ENCODE assay signal across 16 cellular contexts in genomic region chr1:214636436-214636835, GRCh38. TPM values are rescaled to one million over a fixed set of nuclear protein-coding genes. Genes with fewer than 3 reads are reported as not detected.
A peak's percentile ranks its signal among the peaks of the same experiment; 100 is the strongest.
DNase-seq lines count a peak whose midpoint lies in the region; ATAC-seq lines count a peak whose summit lies in the region.
"Had no signal": no experiment of that assay in that cellular context is flagged by ENCODE, and none has a peak within 500 bp of the region (broad histone marks: within the 10 kb centered on the region; RNA-seq: fewer than 3 reads in every experiment).

No MANE protein-coding gene starts in this region.

- no peak overlapping the region for H2BK5ac ChIP-seq in mesenchymal stem cell (ENCODE audit: low read depth, low read length, poor library complexity, severe bottlenecking)

- no peak overlapping the region for H3K4ac ChIP-seq in mesenchymal stem cell (ENCODE audit: low read depth in 1 of 2, low read length in 2 of 2)

- H2BK15ac ChIP-seq in mesenchymal stem cell (ENCODE audit: low read depth, poor library complexity, severe bottlenecking), result no peak overlapping the region

- H3K9ac ChIP-seq in mesenchymal stem cell (ENCODE audit: low read length), result no peak overlapping the region
- H3K9ac ChIP-seq: GM23248 had no signal

- no peak overlapping the region for H2AFZ ChIP-seq in mesenchymal stem cell (ENCODE audit: low read depth, low read length)
- H2AFZ ChIP-seq: GM23248 had no signal

- H4K91ac ChIP-seq in mesenchymal stem cell (ENCODE audit: low read length), result no peak overlapping the region

- no peaks in the 10 kb centered on the region for H3K27me3 ChIP-seq in mesenchymal stem cell (ENCODE audit: control insufficient read depth in 1 of 2, insufficient read depth in 1 of 2, low read length in 2 of 2)

- in situ Hi-C loops in G401 (cut with HindIII; ENCODE audit: low sequenced_read_pairs), result no loop called here

- H3K9me3 ChIP-seq in mesenchymal stem cell (ENCODE audit: control insufficient read depth, low read length), result no peaks in the 10 kb centered on the region
- H3K9me3 ChIP-seq: Caco-2 had no signal

- ATAC-seq in GM19397 (IDR thresholded peaks at IDR 0.05; ENCODE audit: unreplicated experiment), result no peak
- ATAC-seq in GM21367 (IDR thresholded peaks at IDR 0.05; ENCODE audit: unreplicated experiment), result no peak

- no peak overlapping the region for H3K18ac ChIP-seq in mesenchymal stem cell (ENCODE audit: low read depth in 1 of 2, low read length in 2 of 2)

- no peak overlapping the region for H2AK5ac ChIP-seq in mesenchymal stem cell (ENCODE audit: low read length, severe bottlenecking)

- no peak overlapping the region for H4K8ac ChIP-seq in mesenchymal stem cell (ENCODE audit: low read length)

- peaks cover 17% of the 10 kb centered on the region for H3K79me1 ChIP-seq in mesenchymal stem cell (replicated peaks; ENCODE audit: low read length, poor library complexity, severe bottlenecking)

- DNase-seq in Ammon's horn (ENCODE audit: low spot score) (peak; percentile 38), G401 (ENCODE audit: low spot score) (peak; percentile 90), NCI-H524 (lab: John Stamatoyannopoulos, UW) (peak; percentile 82 to 96), cerebellar cortex (ENCODE audit: low spot score) (peak; percentile 89), SIG-M5 treated with dmso at 0.1 percent for 504 hours (lab: John Stamatoyannopoulos, UW; ENCODE audit: unreplicated experiment) (no peak), mesenchymal stem cell (no peak)
- DNase-seq: ACHN; Caco-2; CD4-positive, CD25-positive, alpha-beta regulatory T cell; GM23248; NCI-H1417 treated with DMSO at 0.1 percent for 48 hours; NCI-H2029 treated with DMSO at 0.1 percent for 48 hours had no signal

- no peak overlapping the region for H3K27ac ChIP-seq in mesenchymal stem cell (ENCODE audit: low read length, poor library complexity, severe bottlenecking)
- H3K27ac ChIP-seq: GM23248, HL-60, SK-N-MC had no signal

- H2BK120ac ChIP-seq in mesenchymal stem cell (ENCODE audit: low read depth, low read length), result no peak overlapping the region

- no peak overlapping the region for H3K4me2 ChIP-seq in mesenchymal stem cell (ENCODE audit: low read length, poor library complexity, severe bottlenecking)

- H3K23ac ChIP-seq in mesenchymal stem cell (ENCODE audit: low read length in 2 of 2), result no peak overlapping the region

- no peaks in the 10 kb centered on the region for H3K4me1 ChIP-seq in mesenchymal stem cell (ENCODE audit: control insufficient read depth, insufficient read depth, low read depth, low read length)
- H3K4me1 ChIP-seq: Caco-2 had no signal

- no peak overlapping the region for H3K4me3 ChIP-seq in mesenchymal stem cell (ENCODE audit: insufficient read depth in 1 of 2, low read depth in 1 of 2, low read length in 2 of 2)
- H3K4me3 ChIP-seq: GM23248, SK-N-MC had no signal

- 100% methylated on average over 5 of the region's 5 CpGs for WGBS in mesenchymal stem cell

- H3K36me3 ChIP-seq in mesenchymal stem cell (ENCODE audit: control insufficient read depth in 1 of 2, insufficient read depth in 2 of 2, low read depth in 1 of 2, low read length in 2 of 2), result peaks cover 0 to 8% of the 10 kb centered on the region in 2 experiments

- H2BK12ac ChIP-seq in mesenchymal stem cell (ENCODE audit: low read length in 2 of 2), result no peak overlapping the region

- no peak overlapping the region for H3K14ac ChIP-seq in mesenchymal stem cell (ENCODE audit: low read length in 2 of 2)

RNA-seq across cellular contexts. Expression of gene CENPF, which starts 33.4 kb away (rescaled TPM):
- 43.2 and 160 TPM in 2 replicates for total RNA-seq in G401 (2014; rRNA removed; shearing (Covaris generic))
- polyA plus RNA-seq in mesenchymal stem cell (2013, experiment 1 of 2), result 4.2 TPM
- polyA plus RNA-seq in mesenchymal stem cell (2013, experiment 2 of 2), result 4.9 TPM

Comparison
In these comparisons a context has a peak if more than half of its experiments do, and no peak if none do; other contexts are left out.
1. DNase-seq: peak in Ammon's horn (single experiment), G401 (single experiment), NCI-H524 (2 of 2) and cerebellar cortex (single experiment); none in SIG-M5 treated with dmso at 0.1 percent for 504 hours (single experiment) and mesenchymal stem cell (single experiment).